14 cellular contexts compared by ENCODE assay signal in genomic region chr9:101229606-101230005, GRCh38.
A peak's percentile ranks its signal among the peaks of the same experiment; 100 is the strongest.
DNase-seq lines count a peak whose midpoint lies in the region; TF ChIP-seq lines count a peak whose summit lies in the region.
"Had no signal": no experiment of that assay in that cellular context is flagged by ENCODE, and none has a peak within 500 bp of the region (broad histone marks: within the 10 kb centered on the region; RNA-seq: fewer than 3 reads in every experiment).

No MANE protein-coding gene starts in this region.

- H3K36me3 ChIP-seq in mesendoderm (ENCODE audit: control insufficient read depth, insufficient read depth, low read length), result no peaks in the 10 kb centered on the region
- H3K36me3 ChIP-seq: BLaER1 treated with 17β-estradiol and CSF1 and Interleukin-3, amounts not matched to agents 10 nM and 100 nM had no signal

- POLR2A ChIA-PET in activated CD4-positive, alpha-beta memory T cell treated with anti-CD3 and anti-CD28 coated beads, Interleukin-2, amount 10 ng/mL, durations not matched to agents 7 days and 5 days (lab: Charles Lee), result no interaction called here

- no peak overlapping the region for H2AK5ac ChIP-seq in mesendoderm (ENCODE audit: low read length)

- H3K56ac ChIP-seq in mesendoderm (ENCODE audit: low read length), result no peak overlapping the region

- no peak overlapping the region for H3K4ac ChIP-seq in mesendoderm (ENCODE audit: low read depth, low read length)

- no peak overlapping the region for H3K23ac ChIP-seq in mesendoderm (ENCODE audit: low read length)

- peaks cover 38% of the 10 kb centered on the region for H3K4me1 Mint-ChIP-seq in nephron
- no peaks in the 10 kb centered on the region for H3K4me1 Mint-ChIP-seq in activated CD4-positive, alpha-beta memory T cell treated with anti-CD3 and anti-CD28 coated beads, Interleukin-2, amount 10 ng/mL, durations not matched to agents 7 days and 5 days

- no peak overlapping the region for H2BK120ac ChIP-seq in mesendoderm (ENCODE audit: low read depth, low read length)

- H3K4me3 Mint-ChIP-seq in nephron, result no peak overlapping the region
- no peak overlapping the region for H3K4me3 Mint-ChIP-seq in activated CD4-positive, alpha-beta memory T cell treated with anti-CD3 and anti-CD28 coated beads, Interleukin-2, amount 10 ng/mL, durations not matched to agents 7 days and 5 days
- H3K4me3 Mint-ChIP-seq: IgD-negative memory B cell had no signal

- peaks cover 3% of the 10 kb centered on the region for H3K9me3 Mint-ChIP-seq in nephron
- H3K9me3 Mint-ChIP-seq in activated CD4-positive, alpha-beta memory T cell treated with anti-CD3 and anti-CD28 coated beads, Interleukin-2, amount 10 ng/mL, durations not matched to agents 7 days and 5 days, result no peaks in the 10 kb centered on the region

- WGBS in mesendoderm (ENCODE audit: extremely low coverage, insufficient coverage, low lambda C conversion rate), result no CpG with 5 or more reads among the region's 1 CpG

- H3K27me3 ChIP-seq in mesendoderm (ENCODE audit: insufficient read depth, low read length, poor library complexity), result no peaks in the 10 kb centered on the region
- H3K27me3 ChIP-seq: BLaER1 treated with 17β-estradiol and CSF1 and Interleukin-3, amounts not matched to agents 10 nM and 100 nM had no signal

- no peak overlapping the region for H3K27ac ChIP-seq in mesendoderm (ENCODE audit: low read depth, low read length)
- H3K27ac ChIP-seq: BLaER1 treated with 17β-estradiol and CSF1 and Interleukin-3, amounts not matched to agents 10 nM and 100 nM; GM23248; PC-9 had no signal

- no peaks in the 10 kb centered on the region for H3K36me3 Mint-ChIP-seq in nephron (ENCODE audit: low read depth)
- no peaks in the 10 kb centered on the region for H3K36me3 Mint-ChIP-seq in activated CD4-positive, alpha-beta memory T cell treated with anti-CD3 and anti-CD28 coated beads, Interleukin-2, amount 10 ng/mL, durations not matched to agents 7 days and 5 days (ENCODE audit: low read depth)
- H3K36me3 Mint-ChIP-seq: IgD-negative memory B cell had no signal

- H3K4me1 ChIP-seq in mesendoderm (ENCODE audit: control insufficient read depth, low read depth, low read length), result no peaks in the 10 kb centered on the region

- no peaks in the 10 kb centered on the region for H3K79me1 ChIP-seq in mesendoderm (ENCODE audit: low read length)

- H4K5ac ChIP-seq in mesendoderm (ENCODE audit: low read length), result no peak overlapping the region

- no peak overlapping the region for H3K4me3 ChIP-seq in mesendoderm (ENCODE audit: low read length)
- H3K4me3 ChIP-seq: BLaER1 treated with 17β-estradiol and CSF1 and Interleukin-3, amounts not matched to agents 10 nM and 100 nM; GM23248; PC-9 had no signal

- H3K9ac ChIP-seq in mesendoderm (ENCODE audit: low read length), result no peak overlapping the region
- H3K9ac ChIP-seq: BLaER1 treated with 17β-estradiol and CSF1 and Interleukin-3, amounts not matched to agents 10 nM and 100 nM; GM23248 had no signal

- no peak overlapping the region for H3K18ac ChIP-seq in mesendoderm (ENCODE audit: low read length)

- H2BK15ac ChIP-seq in mesendoderm (replicated peaks; ENCODE audit: low read depth), result no peak overlapping the region

- CTCF ChIA-PET in activated CD4-positive, alpha-beta memory T cell treated with anti-CD3 and anti-CD28 coated beads, Interleukin-2, amount 10 ng/mL, durations not matched to agents 7 days and 5 days (lab: Charles Lee), result no interaction called here

- TF ChIP-seq CTCF in nephron (IDR thresholded peaks at IDR 0.05; ENCODE audit: unreplicated experiment in 3 of 3), result no peak

- DNase-seq in DMS79 treated with DMSO at 0.1 percent for 48 hours (lab: John Stamatoyannopoulos, UW) (peak; percentile 19), DMS79 (lab: John Stamatoyannopoulos, UW) (no peak), NCI-H1417 treated with DMSO at 0.1 percent for 48 hours (lab: John Stamatoyannopoulos, UW) (peak; percentile 50), NCI-H748 (lab: John Stamatoyannopoulos, UW; ENCODE audit: unreplicated experiment) (peak; percentile 53), mesendoderm (no peak)
- DNase-seq in activated effector memory CD4-positive, alpha-beta T cell treated with anti-CD3 and anti-CD28 coated beads, Interleukin-2, amount 50 U/mL, for 16 hours, result no peak
- no peak for DNase-seq in activated CD4-positive, alpha-beta memory T cell treated with anti-CD3 and anti-CD28 coated beads, Interleukin-2, amount 10 ng/mL, durations not matched to agents 7 days and 5 days
- DNase-seq: 8988T, GM23248, NCI-H187, PC-9 had no signal

- no peaks in the 10 kb centered on the region for H3K27me3 Mint-ChIP-seq in nephron (ENCODE audit: low read depth)
- no peaks in the 10 kb centered on the region for H3K27me3 Mint-ChIP-seq in activated CD4-positive, alpha-beta memory T cell treated with anti-CD3 and anti-CD28 coated beads, Interleukin-2, amount 10 ng/mL, durations not matched to agents 7 days and 5 days
- H3K27me3 Mint-ChIP-seq: IgD-negative memory B cell had no signal

- H3K27ac Mint-ChIP-seq in nephron, result peak overlapping the region; percentile 5 to 28 (median 19)
- H3K27ac Mint-ChIP-seq in activated CD4-positive, alpha-beta memory T cell treated with anti-CD3 and anti-CD28 coated beads, Interleukin-2, amount 10 ng/mL, durations not matched to agents 7 days and 5 days, result no peak overlapping the region
- H3K27ac Mint-ChIP-seq: IgD-negative memory B cell had no signal

- H3K4me2 ChIP-seq in mesendoderm (ENCODE audit: low read length), result no peak overlapping the region
- H3K4me2 ChIP-seq: PC-9 had no signal

- H3K79me2 ChIP-seq in mesendoderm (ENCODE audit: control insufficient read depth, insufficient read depth, low read length), result no peaks in the 10 kb centered on the region

- H4K8ac ChIP-seq in mesendoderm (ENCODE audit: low read depth, low read length), result no peak overlapping the region

- H2BK5ac ChIP-seq in mesendoderm (ENCODE audit: low read length), result no peak overlapping the region

Comparison
In these comparisons a context has a peak if more than half of its experiments do, and no peak if none do; other contexts are left out.
1. DNase-seq: peak in DMS79 treated with DMSO at 0.1 percent for 48 hours (single experiment), NCI-H1417 treated with DMSO at 0.1 percent for 48 hours (single experiment) and NCI-H748 (single experiment); none in DMS79 (single experiment), activated effector memory CD4-positive, alpha-beta T cell treated with anti-CD3 and anti-CD28 coated beads, Interleukin-2, amount 50 U/mL, for 16 hours (single experiment), mesendoderm (single experiment) and activated CD4-positive, alpha-beta memory T cell treated with anti-CD3 and anti-CD28 coated beads, Interleukin-2, amount 10 ng/mL, durations not matched to agents 7 days and 5 days (single experiment).